ENCODE assay signal across 2 cellular contexts in the genomic region with DNA sequence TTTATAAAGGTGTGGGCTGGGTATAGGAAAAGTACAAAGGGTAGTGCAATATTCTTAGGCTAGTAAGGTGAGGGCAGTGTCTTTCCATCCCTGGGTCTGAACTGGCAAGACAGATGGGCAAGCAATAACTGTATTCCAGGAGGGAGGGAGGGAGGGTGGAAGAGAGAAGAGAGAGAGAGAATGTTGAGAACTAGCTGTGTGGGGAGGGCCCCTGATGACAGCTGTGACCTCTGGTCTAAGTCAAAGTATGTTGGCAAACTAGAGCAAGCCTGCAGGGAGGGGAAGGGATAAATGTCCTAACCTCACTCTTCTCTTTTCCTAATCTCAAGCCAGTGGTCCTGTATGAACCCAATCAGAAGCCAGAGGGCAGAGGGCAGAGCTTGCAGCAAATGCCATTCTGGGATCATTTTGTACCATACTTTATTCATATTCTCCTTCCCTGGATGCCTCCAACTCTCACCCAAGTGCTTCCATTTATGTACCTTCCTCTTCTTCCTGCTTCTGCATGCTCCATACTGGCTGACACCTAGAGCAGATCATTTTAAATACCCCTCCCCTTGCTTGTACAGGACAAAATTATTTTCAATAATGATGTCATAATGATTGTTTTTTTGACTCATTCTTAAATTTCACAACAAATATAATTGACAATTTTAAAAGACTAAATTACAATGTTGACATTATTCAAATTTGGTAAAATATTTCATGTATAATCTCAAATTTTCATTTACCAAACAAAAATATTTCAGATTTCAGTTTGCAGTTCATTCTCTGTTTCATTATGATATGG.
TF ChIP-seq lines count a peak whose summit lies in the region.

No MANE protein-coding gene starts in this region.

TF ChIP-seq in A549, 52 proteins besides CTCF, POLR2A, EP300 and RAD21 (continued from another document):
- TF ChIP-seq, protein P1, sequence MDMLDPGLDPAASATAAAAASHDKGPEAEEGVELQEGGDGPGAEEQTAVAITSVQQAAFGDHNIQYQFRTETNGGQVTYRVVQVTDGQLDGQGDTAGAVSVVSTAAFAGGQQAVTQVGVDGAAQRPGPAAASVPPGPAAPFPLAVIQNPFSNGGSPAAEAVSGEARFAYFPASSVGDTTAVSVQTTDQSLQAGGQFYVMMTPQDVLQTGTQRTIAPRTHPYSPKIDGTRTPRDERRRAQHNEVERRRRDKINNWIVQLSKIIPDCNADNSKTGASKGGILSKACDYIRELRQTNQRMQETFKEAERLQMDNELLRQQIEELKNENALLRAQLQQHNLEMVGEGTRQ (IDR thresholded peaks at IDR 0.05) = no peak
- no peak for TF ChIP-seq MYC (IDR thresholded peaks at IDR 0.05; ENCODE audit: borderline replicate concordance, low read length)

TF ChIP-seq in HepG2, 621 proteins besides CTCF, POLR2A, EP300 and RAD21 (continued from another document):
- TF ChIP-seq, protein P2, sequence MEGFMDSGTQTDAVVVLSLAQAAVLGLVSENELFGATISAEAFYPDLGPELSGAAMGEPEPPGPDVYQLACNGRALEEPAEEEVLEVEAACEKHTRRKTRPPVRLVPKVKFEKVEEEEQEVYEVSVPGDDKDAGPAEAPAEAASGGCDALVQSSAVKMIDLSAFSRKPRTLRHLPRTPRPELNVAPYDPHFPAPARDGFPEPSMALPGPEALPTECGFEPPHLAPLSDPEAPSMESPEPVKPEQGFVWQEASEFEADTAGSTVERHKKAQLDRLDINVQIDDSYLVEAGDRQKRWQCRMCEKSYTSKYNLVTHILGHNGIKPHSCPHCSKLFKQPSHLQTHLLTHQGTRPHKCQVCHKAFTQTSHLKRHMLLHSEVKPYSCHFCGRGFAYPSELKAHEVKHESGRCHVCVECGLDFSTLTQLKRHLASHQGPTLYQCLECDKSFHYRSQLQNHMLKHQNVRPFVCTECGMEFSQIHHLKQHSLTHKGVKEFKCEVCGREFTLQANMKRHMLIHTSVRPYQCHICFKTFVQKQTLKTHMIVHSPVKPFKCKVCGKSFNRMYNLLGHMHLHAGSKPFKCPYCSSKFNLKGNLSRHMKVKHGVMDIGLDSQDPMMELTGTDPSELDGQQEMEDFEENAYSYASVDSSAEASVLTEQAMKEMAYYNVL (CRISPR knock-in tag; IDR thresholded peaks at IDR 0.05; ENCODE audit: borderline replicate concordance) = no peak
- TF ChIP-seq ZSCAN30 (CRISPR knock-in tag; IDR thresholded peaks at IDR 0.05) (no peak), SSRP1 (CRISPR knock-in tag; IDR thresholded peaks at IDR 0.05) (no peak), KLF12 (CRISPR knock-in tag; IDR thresholded peaks at IDR 0.05; ENCODE audit: borderline replicate concordance) (no peak)
